ENCODE assay signal across 26 cellular contexts in genomic region chr12:71335668-71336257, GRCh38.
"Had no signal": no experiment of that assay in that cellular context is flagged by ENCODE, and none has a peak within 500 bp of the region (broad histone marks: within the 10 kb centered on the region; RNA-seq: fewer than 3 reads in every experiment).

No MANE protein-coding gene starts in this region.

- ATAC-seq: activated CD4-positive, alpha-beta T cell treated with anti-CD3 and anti-CD28 coated beads for 36 hours; activated CD8-positive, alpha-beta memory T cell treated with anti-CD3 and anti-CD28 coated beads, Interleukin-2, amount 10 ng/mL, durations not matched to agents 7 days and 5 days; activated CD8-positive, alpha-beta T cell treated with anti-CD3 and anti-CD28 coated beads, Interleukin-2, amount 10 ng/mL, durations not matched to agents 7 days and 5 days; activated T-cell treated with anti-CD3 and anti-CD28 coated beads, Interleukin-2, amount 50 U/mL, for 72 hours; effector memory CD8-positive, alpha-beta T cell; gastroesophageal sphincter had no signal

- H3K27ac ChIP-seq: brain microvascular endothelial cell, esophagus muscularis mucosa, gastroesophageal sphincter had no signal

- H3K27me3 ChIP-seq: brain microvascular endothelial cell, esophagus muscularis mucosa, gastroesophageal sphincter had no signal

- H3K36me3 ChIP-seq: brain microvascular endothelial cell, esophagus muscularis mucosa, gastroesophageal sphincter had no signal

- DNase-seq: activated CD4-positive, alpha-beta memory T cell treated with anti-CD3 and anti-CD28 coated beads for 36 hours; activated CD4-positive, alpha-beta T cell treated with anti-CD3 and anti-CD28 coated beads for 36 hours; activated CD4-positive, alpha-beta T cell treated with anti-CD3 and anti-CD28 coated beads, Interleukin-2, amount 10 ng/mL, durations not matched to agents 24 days and 14 days; activated CD4-positive, CD25-positive, alpha-beta regulatory T cell; activated CD4-positive, CD25-positive, alpha-beta regulatory T cell treated with anti-CD3 and anti-CD28 coated beads, Interleukin-2, amount 50 U/mL, for 72 hours; activated CD8-positive, alpha-beta memory T cell treated with anti-CD3 and anti-CD28 coated beads, Interleukin-2, amount 10 ng/mL, durations not matched to agents 7 days and 5 days; activated CD8-positive, alpha-beta memory T cell treated with anti-CD3 and anti-CD28 coated beads, Interleukin-2, amount 50 U/mL, for 4 hours; activated CD8-positive, alpha-beta T cell treated with anti-CD3 and anti-CD28 coated beads, Interleukin-2, amount 10 ng/mL, durations not matched to agents 7 days and 5 days; activated gamma-delta T cell; activated naive CD4-positive, alpha-beta T cell; activated naive CD4-positive, alpha-beta T cell treated with anti-CD3 and anti-CD28 coated beads, Interleukin-2, amount 10 ng/mL, durations not matched to agents 7 days and 5 days; activated T-cell treated with anti-CD3 and anti-CD28 coated beads, Interleukin-2, amount 50 U/mL, for 1 hour; activated T-cell treated with anti-CD3 and anti-CD28 coated beads, Interleukin-2, amount 50 U/mL, for 72 hours; amniotic stem cell; anterior cingulate cortex; brain microvascular endothelial cell; caudate nucleus; cortex of kidney; dermis blood vessel endothelial cell; effector CD4-positive, alpha-beta T cell; effector memory CD8-positive, alpha-beta T cell; erythroblast; foreskin melanocyte; T-helper 2 cell had no signal

- H3K4me3 ChIP-seq: esophagus muscularis mucosa, gastroesophageal sphincter had no signal

- H3K4me1 ChIP-seq: esophagus muscularis mucosa, gastroesophageal sphincter had no signal
